ENCODE assay signal across 16 cellular contexts in genomic region chr2:105866439-105867170, GRCh38.
DNase-seq lines count a peak whose midpoint lies in the region; ATAC-seq, FAIRE-seq and TF ChIP-seq lines count a peak whose summit lies in the region.
"Had no signal": no experiment of that assay in that cellular context is flagged by ENCODE, and none has a peak within 500 bp of the region (broad histone marks: within the 10 kb centered on the region; RNA-seq: fewer than 3 reads in every experiment).

No MANE protein-coding gene starts in this region.

- no peak overlapping the region for H3K4me3 ChIP-seq in astrocyte (ENCODE audit: insufficient read depth, low read depth, low read length)
- H3K4me3 ChIP-seq: A549, right atrium auricular region, tibial nerve had no signal

- peaks cover 94% of the 10 kb centered on the region for H3K4me1 Mint-ChIP-seq in activated T-cell treated with anti-CD3 and anti-CD28 coated beads, Interleukin-2, amount 50 U/mL, for 24 hours (ENCODE audit: low read depth)
- peaks cover 88% of the 10 kb centered on the region for H3K4me1 Mint-ChIP-seq in activated T-cell treated with anti-CD3 and anti-CD28 coated beads, Interleukin-2, amount 50 U/mL, for 4 hours (ENCODE audit: low read depth)
- peaks cover 31% of the 10 kb centered on the region for H3K4me1 Mint-ChIP-seq in astrocyte (ENCODE audit: low read depth, unreplicated experiment)
- H3K4me1 Mint-ChIP-seq in stimulated activated naive B cell treated with anti-CD40 and anti-IgM and Interleukin-4, amounts not matched to agents 10 μg/mL and 1 μg/mL and 100 μg/mL, for 72 hours, result peaks cover 70 to 90% of the 10 kb centered on the region in 2 donors

- H3K27me3 Mint-ChIP-seq in activated T-cell treated with anti-CD3 and anti-CD28 coated beads, Interleukin-2, amount 50 U/mL, for 24 hours, result no peaks in the 10 kb centered on the region
- H3K27me3 Mint-ChIP-seq in activated T-cell treated with anti-CD3 and anti-CD28 coated beads, Interleukin-2, amount 50 U/mL, for 4 hours (ENCODE audit: low read depth), result no peaks in the 10 kb centered on the region
- H3K27me3 Mint-ChIP-seq in astrocyte (ENCODE audit: low read depth, unreplicated experiment), result no peaks in the 10 kb centered on the region
- no peaks in the 10 kb centered on the region for H3K27me3 Mint-ChIP-seq in stimulated activated naive B cell treated with anti-CD40 and anti-IgM and Interleukin-4, amounts not matched to agents 10 μg/mL and 1 μg/mL and 100 μg/mL, for 72 hours

- H3K36me3 Mint-ChIP-seq in activated T-cell treated with anti-CD3 and anti-CD28 coated beads, Interleukin-2, amount 50 U/mL, for 24 hours (ENCODE audit: low read depth), result peaks cover 78% of the 10 kb centered on the region
- peaks cover 33% of the 10 kb centered on the region for H3K36me3 Mint-ChIP-seq in activated T-cell treated with anti-CD3 and anti-CD28 coated beads, Interleukin-2, amount 50 U/mL, for 4 hours (ENCODE audit: insufficient read depth)
- H3K36me3 Mint-ChIP-seq in astrocyte (ENCODE audit: low read depth, unreplicated experiment), result no peaks in the 10 kb centered on the region
- peaks cover 61 to 76% of the 10 kb centered on the region in 2 donors for H3K36me3 Mint-ChIP-seq in stimulated activated naive B cell treated with anti-CD40 and anti-IgM and Interleukin-4, amounts not matched to agents 10 μg/mL and 1 μg/mL and 100 μg/mL, for 72 hours

- peak overlapping the region; percentile 67 for H3K4me2 ChIP-seq in astrocyte (ENCODE audit: low read length)
- H3K4me2 ChIP-seq: A549 had no signal

- H3K4me1 ChIP-seq in astrocyte (ENCODE audit: insufficient read depth, low read length), result peaks cover 27% of the 10 kb centered on the region
- H3K4me1 ChIP-seq: A549 had no signal

- TF ChIP-seq CTCF in astrocyte (IDR thresholded peaks at IDR 0.05; ENCODE audit: insufficient read depth, low read depth, low read length), result no peak

- H3K36me3 ChIP-seq in astrocyte (ENCODE audit: insufficient read depth, low read length), result no peaks in the 10 kb centered on the region
- H3K36me3 ChIP-seq: right atrium auricular region, tibial nerve had no signal

- H3K27ac Mint-ChIP-seq in activated T-cell treated with anti-CD3 and anti-CD28 coated beads, Interleukin-2, amount 50 U/mL, for 24 hours, result peak overlapping the region; percentile 38
- H3K27ac Mint-ChIP-seq in astrocyte (ENCODE audit: unreplicated experiment), result no peak overlapping the region
- H3K27ac Mint-ChIP-seq in stimulated activated naive B cell treated with anti-CD40 and anti-IgM and Interleukin-4, amounts not matched to agents 10 μg/mL and 1 μg/mL and 100 μg/mL, for 72 hours, result peak overlapping the region; percentile 31

- no peak overlapping the region for H3K4me3 Mint-ChIP-seq in activated T-cell treated with anti-CD3 and anti-CD28 coated beads, Interleukin-2, amount 50 U/mL, for 24 hours
- H3K4me3 Mint-ChIP-seq in activated T-cell treated with anti-CD3 and anti-CD28 coated beads, Interleukin-2, amount 50 U/mL, for 4 hours, result no peak overlapping the region
- no peak overlapping the region for H3K4me3 Mint-ChIP-seq in astrocyte (ENCODE audit: unreplicated experiment)
- H3K4me3 Mint-ChIP-seq in stimulated activated naive B cell treated with anti-CD40 and anti-IgM and Interleukin-4, amounts not matched to agents 10 μg/mL and 1 μg/mL and 100 μg/mL, for 72 hours, result no peak overlapping the region

- peak; percentile 86 for FAIRE-seq in astrocyte (lab: Jason Lieb, UNC)
- FAIRE-seq: A549 had no signal

- H3K27me3 ChIP-seq in astrocyte (ENCODE audit: insufficient read depth, low read length), result no peaks in the 10 kb centered on the region
- H3K27me3 ChIP-seq: right atrium auricular region, tibial nerve had no signal

- no peak overlapping the region for H3K9ac ChIP-seq in astrocyte (ENCODE audit: low read length)

- ATAC-seq in activated T-cell treated with anti-CD3 and anti-CD28 coated beads, Interleukin-2, amount 50 U/mL, for 4 hours, result no peak
- ATAC-seq in stimulated activated naive B cell treated with anti-CD40 and anti-IgM and Interleukin-4, amounts not matched to agents 10 μg/mL and 1 μg/mL and 100 μg/mL, for 72 hours (replicated peaks), result no peak
- ATAC-seq in HG02884 (IDR thresholded peaks at IDR 0.05; ENCODE audit: unreplicated experiment), result no peak
- ATAC-seq: A549 had no signal

- peaks cover 45% of the 10 kb centered on the region for H3K79me2 ChIP-seq in astrocyte (ENCODE audit: insufficient read depth, low read length)

- no peaks in the 10 kb centered on the region for H3K9me3 Mint-ChIP-seq in activated T-cell treated with anti-CD3 and anti-CD28 coated beads, Interleukin-2, amount 50 U/mL, for 24 hours
- no peaks in the 10 kb centered on the region for H3K9me3 Mint-ChIP-seq in activated T-cell treated with anti-CD3 and anti-CD28 coated beads, Interleukin-2, amount 50 U/mL, for 4 hours
- H3K9me3 Mint-ChIP-seq in astrocyte (ENCODE audit: unreplicated experiment), result no peaks in the 10 kb centered on the region
- peaks cover 5 to 6% of the 10 kb centered on the region in 2 donors for H3K9me3 Mint-ChIP-seq in stimulated activated naive B cell treated with anti-CD40 and anti-IgM and Interleukin-4, amounts not matched to agents 10 μg/mL and 1 μg/mL and 100 μg/mL, for 72 hours

- H3K9me3 ChIP-seq in astrocyte (ENCODE audit: insufficient read depth, low read depth, low read length), result no peaks in the 10 kb centered on the region
- H3K9me3 ChIP-seq: A549, right atrium auricular region, tibial nerve had no signal

- no peak for DNase-seq in activated T-cell treated with anti-CD3 and anti-CD28 coated beads, Interleukin-2, amount 50 U/mL, for 24 hours
- no peak for DNase-seq in activated T-cell treated with anti-CD3 and anti-CD28 coated beads, Interleukin-2, amount 50 U/mL, for 4 hours
- peak; percentile 80 for DNase-seq in astrocyte (ENCODE audit: low read depth)
- DNase-seq in glomerular visceral epithelial cell (ENCODE audit: extremely low spot score), result peak; percentile 30
- DNase-seq in stimulated activated naive B cell treated with anti-CD40 and anti-IgM and Interleukin-4, amounts not matched to agents 10 μg/mL and 1 μg/mL and 100 μg/mL, for 72 hours, result no peak
- no peak for DNase-seq in Ammon's horn (ENCODE audit: low spot score)
- no peak for DNase-seq in stimulated activated CD4-positive, alpha-beta T cell treated with anti-CD3 and anti-CD28 coated beads, Interleukin-12 subunit alpha, Interleukin-12 subunit beta, amount 100 ng/mL, for 4 hours
- DNase-seq: activated naive CD4-positive, alpha-beta T cell treated with anti-CD3 and anti-CD28 coated beads, Interleukin-2, amount 50 U/mL, for 16 hours; DMS79; effector CD8-positive, alpha-beta T cell; H7; T-helper 9 cell had no signal

- no peak overlapping the region for H2AFZ ChIP-seq in astrocyte (ENCODE audit: low read depth, low read length)

- peaks cover 77% of the 10 kb centered on the region for H4K20me1 ChIP-seq in astrocyte (ENCODE audit: insufficient read depth, low read length)

- H3K27ac ChIP-seq in astrocyte (ENCODE audit: low read depth, low read length), result peak overlapping the region; percentile 24
- H3K27ac ChIP-seq: A549, right atrium auricular region, tibial nerve had no signal

Comparison
In these comparisons a context has a peak if more than half of its experiments do, and no peak if none do; other contexts are left out.
1. DNase-seq: peak in astrocyte (single experiment) and glomerular visceral epithelial cell (single experiment); none in activated T-cell treated with anti-CD3 and anti-CD28 coated beads, Interleukin-2, amount 50 U/mL, for 24 hours (single experiment), activated T-cell treated with anti-CD3 and anti-CD28 coated beads, Interleukin-2, amount 50 U/mL, for 4 hours (single experiment), stimulated activated naive B cell treated with anti-CD40 and anti-IgM and Interleukin-4, amounts not matched to agents 10 μg/mL and 1 μg/mL and 100 μg/mL, for 72 hours (single experiment), Ammon's horn (single experiment) and stimulated activated CD4-positive, alpha-beta T cell treated with anti-CD3 and anti-CD28 coated beads, Interleukin-12 subunit alpha, Interleukin-12 subunit beta, amount 100 ng/mL, for 4 hours (single experiment).